18 cellular contexts compared by ENCODE assay signal in the genomic region with DNA sequence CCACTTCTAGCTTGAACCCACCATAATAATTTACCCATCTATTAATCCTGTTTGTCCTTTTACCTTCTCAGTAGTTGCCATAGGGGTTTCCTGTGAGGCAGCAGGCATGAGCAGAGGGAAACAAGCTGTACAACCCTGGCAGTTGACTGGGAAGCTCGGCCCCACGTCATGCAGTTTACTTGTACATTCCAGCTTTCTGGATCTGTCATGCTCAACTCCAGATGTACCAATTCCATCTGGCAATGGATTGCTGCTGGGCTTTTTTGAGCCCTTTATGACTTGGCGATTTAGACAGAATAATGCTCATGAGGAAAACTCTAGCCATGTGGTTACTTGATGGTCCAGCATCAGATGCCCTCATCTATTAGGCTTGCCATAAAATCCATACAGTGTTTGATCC.
"Had no signal": no experiment of that assay in that cellular context is flagged by ENCODE, and none has a peak within 500 bp of the region (broad histone marks: within the 10 kb centered on the region; RNA-seq: fewer than 3 reads in every experiment).

No MANE protein-coding gene starts in this region.

- H3K27me3 Mint-ChIP-seq: activated CD4-positive, alpha-beta memory T cell treated with anti-CD3 and anti-CD28 coated beads, Interleukin-2, amount 10 ng/mL, durations not matched to agents 7 days and 5 days; activated CD8-positive, alpha-beta memory T cell treated with anti-CD3 and anti-CD28 coated beads, Interleukin-2, amount 10 ng/mL, durations not matched to agents 7 days and 5 days had no signal

- DNase-seq: activated CD4-positive, alpha-beta memory T cell treated with anti-CD3 and anti-CD28 coated beads, Interleukin-2, amount 10 ng/mL, durations not matched to agents 7 days and 5 days; activated CD4-positive, alpha-beta T cell treated with anti-CD3 and anti-CD28 coated beads for 48 hours; activated CD4-positive, CD25-positive, alpha-beta regulatory T cell; activated CD8-positive, alpha-beta memory T cell treated with anti-CD3 and anti-CD28 coated beads, Interleukin-2, amount 10 ng/mL, durations not matched to agents 7 days and 5 days; dermis blood vessel endothelial cell; effector memory CD4-positive, alpha-beta T cell; gastrocnemius medialis; heart right ventricle; kidney glomerular epithelial cell; left ventricle myocardium inferior; occipital lobe; stimulated activated CD4-positive, alpha-beta T cell treated with anti-CD3 and anti-CD28 coated beads, Interleukin-12 subunit alpha, Interleukin-12 subunit beta, amount 100 ng/mL, for 4 hours; stimulated activated CD4-positive, alpha-beta T cell treated with anti-CD3 and anti-CD28 coated beads, Interleukin-1b, Interleukin-23, amount 100 ng/mL, for 48 hours; stimulated activated CD8-positive, alpha-beta memory T cell treated with anti-CD3 and anti-CD28 coated beads, Interleukin-4, amount 100 ng/mL, for 48 hours; stimulated activated naive CD4-positive, alpha-beta T cell had no signal

- H3K4me3 Mint-ChIP-seq: activated CD4-positive, alpha-beta memory T cell treated with anti-CD3 and anti-CD28 coated beads, Interleukin-2, amount 10 ng/mL, durations not matched to agents 7 days and 5 days; activated CD8-positive, alpha-beta memory T cell treated with anti-CD3 and anti-CD28 coated beads, Interleukin-2, amount 10 ng/mL, durations not matched to agents 7 days and 5 days; activated naive CD8-positive, alpha-beta T cell; T-helper 2 cell treated with Interferon-gamma antibody and Interleukin-4, amounts not matched to agents 5 μg/mL and 100 μg/mL, for 36 hours had no signal

- H3K4me3 ChIP-seq: esophagus muscularis mucosa, gastrocnemius medialis, heart right ventricle, left ventricle myocardium inferior had no signal

- ATAC-seq: activated CD8-positive, alpha-beta memory T cell treated with anti-CD3 and anti-CD28 coated beads, Interleukin-2, amount 10 ng/mL, durations not matched to agents 7 days and 5 days; gastrocnemius medialis; heart right ventricle had no signal

- H3K36me3 Mint-ChIP-seq: activated CD8-positive, alpha-beta memory T cell treated with anti-CD3 and anti-CD28 coated beads, Interleukin-2, amount 10 ng/mL, durations not matched to agents 7 days and 5 days; activated naive CD8-positive, alpha-beta T cell had no signal

- H3K9me3 Mint-ChIP-seq: T-helper 2 cell treated with Interferon-gamma antibody and Interleukin-4, amounts not matched to agents 5 μg/mL and 100 μg/mL, for 36 hours had no signal

- H3K27ac Mint-ChIP-seq: activated CD4-positive, alpha-beta memory T cell treated with anti-CD3 and anti-CD28 coated beads, Interleukin-2, amount 10 ng/mL, durations not matched to agents 7 days and 5 days; activated CD8-positive, alpha-beta memory T cell treated with anti-CD3 and anti-CD28 coated beads, Interleukin-2, amount 10 ng/mL, durations not matched to agents 7 days and 5 days; activated naive CD8-positive, alpha-beta T cell; T-helper 2 cell treated with Interferon-gamma antibody and Interleukin-4, amounts not matched to agents 5 μg/mL and 100 μg/mL, for 36 hours had no signal

- H3K4me1 Mint-ChIP-seq: activated CD4-positive, alpha-beta memory T cell treated with anti-CD3 and anti-CD28 coated beads, Interleukin-2, amount 10 ng/mL, durations not matched to agents 7 days and 5 days; activated CD8-positive, alpha-beta memory T cell treated with anti-CD3 and anti-CD28 coated beads, Interleukin-2, amount 10 ng/mL, durations not matched to agents 7 days and 5 days had no signal
